Comparison of ENCODE assay signal across 8 cellular contexts in genomic region chrX:1521459-1521956, GRCh38. TPM values are rescaled to one million over a fixed set of nuclear protein-coding genes. Genes with fewer than 3 reads are reported as not detected.
DNase-seq lines count a peak whose midpoint lies in the region; ATAC-seq and TF ChIP-seq lines count a peak whose summit lies in the region.

No MANE protein-coding gene starts in this region.

- ATAC-seq in GM19025 (IDR thresholded peaks at IDR 0.05; ENCODE audit: low read depth, unreplicated experiment): peak; percentile 90
- ATAC-seq in HG02885 (IDR thresholded peaks at IDR 0.05; ENCODE audit: poor library complexity, unreplicated experiment): peak; percentile 84
- peak; percentile 95 for ATAC-seq in stimulated activated naive CD8-positive, alpha-beta T cell treated with anti-CD3 and anti-CD28 coated beads, Interleukin-15, amount 100 ng/mL, for 72 hours

- BruUV-seq in A673 (replicated peaks; lab: Mats Ljungman, UMichigan): no TSS peak

- POLR2A ChIA-PET in A673 (lab: Charles Lee; ENCODE audit: low non-redundant PET): no interaction called here

- no peaks in the 10 kb centered on the region for H3K9me3 ChIP-seq in A673 (ENCODE audit: low read depth, low read length, poor library complexity, severe bottlenecking)

- no peak overlapping the region for H3K27ac ChIP-seq in A673 (ENCODE audit: low read depth, low read length, poor library complexity, severe bottlenecking)

- peak overlapping the region; percentile 86 for H3K4me3 Mint-ChIP-seq in activated naive CD8-positive, alpha-beta T cell
- H3K4me3 Mint-ChIP-seq in stimulated activated naive CD8-positive, alpha-beta T cell treated with anti-CD3 and anti-CD28 coated beads, Interleukin-15, amount 100 ng/mL, for 72 hours: peak overlapping the region; percentile 65 to 77

- H3K9me3 Mint-ChIP-seq in activated naive CD8-positive, alpha-beta T cell (ENCODE audit: low read depth): no peaks in the 10 kb centered on the region
- H3K9me3 Mint-ChIP-seq in stimulated activated naive CD8-positive, alpha-beta T cell treated with anti-CD3 and anti-CD28 coated beads, Interleukin-15, amount 100 ng/mL, for 72 hours: peaks cover 12 to 20% of the 10 kb centered on the region in 2 donors

- intact Hi-C loops in A673 (cut with micrococcal nuclease; ENCODE audit: unreplicated experiment): no loop called here

- H3K27ac Mint-ChIP-seq in activated naive CD8-positive, alpha-beta T cell: peak overlapping the region; percentile 94
- peak overlapping the region; percentile 87 to 90 for H3K27ac Mint-ChIP-seq in stimulated activated naive CD8-positive, alpha-beta T cell treated with anti-CD3 and anti-CD28 coated beads, Interleukin-15, amount 100 ng/mL, for 72 hours

- peaks cover 14% of the 10 kb centered on the region for H3K36me3 Mint-ChIP-seq in activated naive CD8-positive, alpha-beta T cell

- no peak for TF ChIP-seq CTCF in A673 (conservative IDR thresholded peaks at IDR 0.05; ENCODE audit: low read depth, low read length)

- no peaks in the 10 kb centered on the region for H3K4me1 ChIP-seq in A673 (ENCODE audit: insufficient read depth, low read length, poor library complexity, severe bottlenecking)

- H3K4me3 ChIP-seq in A673 (ENCODE audit: low read depth, low read length, poor library complexity, severe bottlenecking): no peak overlapping the region

- CTCF ChIA-PET in A673 (lab: Charles Lee): no interaction called here

- H3K27me3 Mint-ChIP-seq in activated naive CD8-positive, alpha-beta T cell: no peaks in the 10 kb centered on the region
- H3K27me3 Mint-ChIP-seq in stimulated activated naive CD8-positive, alpha-beta T cell treated with anti-CD3 and anti-CD28 coated beads, Interleukin-15, amount 100 ng/mL, for 72 hours: no peaks in the 10 kb centered on the region

- H3K27me3 ChIP-seq in A673 (replicated peaks; ENCODE audit: insufficient read depth, low read depth, low read length, poor library complexity): no peaks in the 10 kb centered on the region

- peaks cover 53% of the 10 kb centered on the region for H3K4me1 Mint-ChIP-seq in activated naive CD8-positive, alpha-beta T cell (ENCODE audit: low read depth)
- H3K4me1 Mint-ChIP-seq in stimulated activated naive CD8-positive, alpha-beta T cell treated with anti-CD3 and anti-CD28 coated beads, Interleukin-15, amount 100 ng/mL, for 72 hours: peaks cover 56% of the 10 kb centered on the region

- no peaks in the 10 kb centered on the region for H3K36me3 ChIP-seq in A673 (ENCODE audit: insufficient read depth, low read length, poor library complexity, severe bottlenecking)

- peak; percentile 97 for DNase-seq in RPMI8226
- DNase-seq in stimulated activated naive CD8-positive, alpha-beta T cell treated with anti-CD3 and anti-CD28 coated beads, Interleukin-15, amount 100 ng/mL, for 72 hours: peak; percentile 71 to 89
- no peak for DNase-seq in A673 (ENCODE audit: low spot score)
- DNase-seq in C1 segment of cervical spinal cord (lab: John Stamatoyannopoulos, UW): no peak
- no peak for DNase-seq in DMS 273 (lab: John Stamatoyannopoulos, UW; ENCODE audit: unreplicated experiment)

RNA-seq across cellular contexts. Expression of gene P2RY8, which starts 15.5 kb away (rescaled TPM):
- not detected in 2 replicates for total RNA-seq in A673 (2021)

Comparison
In these comparisons a context has a peak if more than half of its experiments do, and no peak if none do; other contexts are left out.
1. DNase-seq: peak in RPMI8226 (single experiment) and stimulated activated naive CD8-positive, alpha-beta T cell treated with anti-CD3 and anti-CD28 coated beads, Interleukin-15, amount 100 ng/mL, for 72 hours (2 of 2); none in A673 (single experiment), C1 segment of cervical spinal cord (0 of 14) and DMS 273 (single experiment).
2. Peak in every context shown above with its lines, with median percentiles within 50 percentile points of each other: ATAC-seq.